In genomic region chr20:11315506-11315905, GRCh38 we compare ENCODE assay signal across 1 cellular context.
TF ChIP-seq lines count a peak whose summit lies in the region.

No MANE protein-coding gene starts in this region.

TF ChIP-seq in GM23338, 12 proteins besides CTCF, POLR2A, EP300 and RAD21 (continued from another document):
- no peak for TF ChIP-seq ZNF462 (CRISPR knock-in tag; IDR thresholded peaks at IDR 0.05)
- TF ChIP-seq STAT1 (IDR thresholded peaks at IDR 0.05; ENCODE audit: unreplicated experiment), result no peak
